12 cellular contexts compared by ENCODE assay signal in genomic region chr14:99754141-99755067, GRCh38. TPM values are rescaled to one million over a fixed set of nuclear protein-coding genes. Genes with fewer than 3 reads are reported as not detected.
DNase-seq lines count a peak whose midpoint lies in the region; ATAC-seq, FAIRE-seq and TF ChIP-seq lines count a peak whose summit lies in the region.
"Had no signal": no experiment of that assay in that cellular context is flagged by ENCODE, and none has a peak within 500 bp of the region (broad histone marks: within the 10 kb centered on the region; RNA-seq: fewer than 3 reads in every experiment).

No MANE protein-coding gene starts in this region.

- peaks cover 6 to 80% of the 10 kb centered on the region in 2 experiments; a peak in 4 of 5 replicates for H3K27me3 ChIP-seq in HepG2 (ENCODE audit: control insufficient read depth in 1 of 2, insufficient read depth in 2 of 2, low read length in 2 of 2)

- peaks cover 31% of the 10 kb centered on the region for H3K27me3 Mint-ChIP-seq in activated naive CD8-positive, alpha-beta T cell treated with anti-CD3 and anti-CD28 coated beads, Interleukin-2, amount 50 U/mL, for 24 hours

- TF ChIP-seq CTCF in HepG2 (CRISPR knock-in tag; IDR thresholded peaks at IDR 0.05) (no peak), GM10266 (IDR thresholded peaks at IDR 0.05; ENCODE audit: control insufficient read depth, insufficient read depth, low read depth, missing control alignments) (no peak)

- H3K4me1 Mint-ChIP-seq in activated naive CD8-positive, alpha-beta T cell treated with anti-CD3 and anti-CD28 coated beads, Interleukin-2, amount 50 U/mL, for 24 hours: peaks cover 10% of the 10 kb centered on the region

- H3K4me3 Mint-ChIP-seq in activated naive CD8-positive, alpha-beta T cell treated with anti-CD3 and anti-CD28 coated beads, Interleukin-2, amount 50 U/mL, for 24 hours: no peak overlapping the region
- H3K4me3 Mint-ChIP-seq: activated CD8-positive, alpha-beta memory T cell treated with anti-CD3 and anti-CD28 coated beads, Interleukin-2, amount 10 ng/mL, durations not matched to agents 7 days and 5 days had no signal

- intact Hi-C loops in HepG2 (cut with micrococcal nuclease; ENCODE audit: unreplicated experiment): no loop called here

- ATAC-seq in activated naive CD8-positive, alpha-beta T cell treated with anti-CD3 and anti-CD28 coated beads, Interleukin-2, amount 50 U/mL, for 24 hours: peak; percentile 47
- no peak for ATAC-seq in HepG2
- ATAC-seq in HG03135 (IDR thresholded peaks at IDR 0.05; ENCODE audit: unreplicated experiment): no peak
- no peak for ATAC-seq in HG02852 (IDR thresholded peaks at IDR 0.05; ENCODE audit: unreplicated experiment)
- no peak for ATAC-seq in HG02763 (IDR thresholded peaks at IDR 0.05; ENCODE audit: unreplicated experiment)
- ATAC-seq: activated CD8-positive, alpha-beta memory T cell treated with anti-CD3 and anti-CD28 coated beads, Interleukin-2, amount 10 ng/mL, durations not matched to agents 7 days and 5 days had no signal

- POLR2A ChIA-PET in HepG2 (lab: Yijun Ruan, JAX): no interaction called here

- no peaks in the 10 kb centered on the region for H3K36me3 ChIP-seq in HepG2 (replicated peaks in 1 of 2; ENCODE audit: control insufficient read depth in 1 of 2, insufficient read depth in 2 of 2, low read length in 2 of 2)
- H3K36me3 ChIP-seq: cardiac muscle cell had no signal

- TF ChIP-seq RAD21 in HepG2 (CRISPR knock-in tag; IDR thresholded peaks at IDR 0.05): no peak

- H3K27ac Mint-ChIP-seq in activated naive CD8-positive, alpha-beta T cell treated with anti-CD3 and anti-CD28 coated beads, Interleukin-2, amount 50 U/mL, for 24 hours: no peak overlapping the region
- H3K27ac Mint-ChIP-seq: activated CD8-positive, alpha-beta memory T cell treated with anti-CD3 and anti-CD28 coated beads, Interleukin-2, amount 10 ng/mL, durations not matched to agents 7 days and 5 days had no signal

- no TSS peak for BruUV-seq in HepG2 (replicated peaks; lab: Mats Ljungman, UMichigan)

- no peaks in the 10 kb centered on the region for H3K9me3 ChIP-seq in HepG2 (ENCODE audit: low read length)

- peak; percentile 51 for DNase-seq in ACHN
- DNase-seq in ELR (ENCODE audit: low read depth): peak; percentile 49
- DNase-seq in activated naive CD8-positive, alpha-beta T cell treated with anti-CD3 and anti-CD28 coated beads, Interleukin-2, amount 50 U/mL, for 24 hours: no peak
- no peak for DNase-seq in HepG2 (ENCODE audit: low spot score)
- DNase-seq in GM10266 (ENCODE audit: extremely low spot score): no peak
- DNase-seq: activated CD8-positive, alpha-beta memory T cell treated with anti-CD3 and anti-CD28 coated beads, Interleukin-2, amount 10 ng/mL, durations not matched to agents 7 days and 5 days; glutamatergic neuron; NCI-H187 treated with DMSO at 0.1 percent for 48 hours had no signal

- no peak overlapping the region for H3K4me3 ChIP-seq in HepG2 (replicated peaks in 1 of 3; ENCODE audit: insufficient read depth in 1 of 3, low read depth in 2 of 3, low read length in 3 of 3)
- H3K4me3 ChIP-seq: cardiac muscle cell had no signal

- CTCF ChIA-PET in HepG2 (lab: Yijun Ruan, JAX; ENCODE audit: low intra/inter-chr PET ratio, low total read pairs): no interaction called here

- H2AFZ ChIP-seq in HepG2 (ENCODE audit: low read length): no peak overlapping the region

- peaks cover 6% of the 10 kb centered on the region; the same call in 1 of the 2 replicates for H3K4me1 ChIP-seq in HepG2 (ENCODE audit: insufficient read depth, low read length)

- no peak for TF ChIP-seq POLR2A in HepG2 (IDR thresholded peaks at IDR 0.05; ENCODE audit: insufficient read depth in 1 of 2, low read depth in 2 of 2, low read length in 2 of 2)

- no peaks in the 10 kb centered on the region for H3K79me2 ChIP-seq in HepG2 (ENCODE audit: insufficient read depth, low read length)

- no peaks in the 10 kb centered on the region for H3K36me3 Mint-ChIP-seq in activated naive CD8-positive, alpha-beta T cell treated with anti-CD3 and anti-CD28 coated beads, Interleukin-2, amount 50 U/mL, for 24 hours (ENCODE audit: low read depth)
- H3K36me3 Mint-ChIP-seq: activated CD8-positive, alpha-beta memory T cell treated with anti-CD3 and anti-CD28 coated beads, Interleukin-2, amount 10 ng/mL, durations not matched to agents 7 days and 5 days had no signal

- H3K27ac ChIP-seq in HepG2 (ENCODE audit: extremely low read length, insufficient read depth, low read length): no peak overlapping the region
- H3K27ac ChIP-seq: cardiac muscle cell had no signal

- H3K4me2 ChIP-seq in HepG2 (ENCODE audit: low read depth, low read length): no peak overlapping the region

- H3K9me3 Mint-ChIP-seq in activated naive CD8-positive, alpha-beta T cell treated with anti-CD3 and anti-CD28 coated beads, Interleukin-2, amount 50 U/mL, for 24 hours: no peaks in the 10 kb centered on the region

- in situ Hi-C loops in ACHN (cut with HindIII; ENCODE audit: low pct_ligation_motif_present, low pct_unique_long_range_greater_than_20kb, low sequenced_read_pairs) (no loop called here), HepG2 (cut with HindIII; ENCODE audit: extremely low pct_ligation_motif_present, low pct_unique_long_range_greater_than_20kb) (no loop called here)

- TF ChIP-seq EP300 in HepG2 (IDR thresholded peaks at IDR 0.05; ENCODE audit: low read depth in 2 of 2, low read length in 2 of 2): no peak
- TF ChIP-seq EP300 in HepG2 (CRISPR knock-in tag; IDR thresholded peaks at IDR 0.05; ENCODE audit: borderline replicate concordance): no peak

- no peak for FAIRE-seq in HepG2 (lab: Jason Lieb, UNC)

- H3K9ac ChIP-seq in HepG2 (ENCODE audit: insufficient read depth, low read depth, low read length): no peak overlapping the region

- 18% methylated on average over 18 of the region's 24 CpGs for WGBS in HepG2 (ENCODE audit: low lambda C conversion rate)

- H4K20me1 ChIP-seq in HepG2 (ENCODE audit: insufficient read depth, low read length): no peaks in the 10 kb centered on the region

TF ChIP-seq in HepG2, 621 proteins besides CTCF, POLR2A, EP300 and RAD21:
- TF ChIP-seq, protein P1, sequence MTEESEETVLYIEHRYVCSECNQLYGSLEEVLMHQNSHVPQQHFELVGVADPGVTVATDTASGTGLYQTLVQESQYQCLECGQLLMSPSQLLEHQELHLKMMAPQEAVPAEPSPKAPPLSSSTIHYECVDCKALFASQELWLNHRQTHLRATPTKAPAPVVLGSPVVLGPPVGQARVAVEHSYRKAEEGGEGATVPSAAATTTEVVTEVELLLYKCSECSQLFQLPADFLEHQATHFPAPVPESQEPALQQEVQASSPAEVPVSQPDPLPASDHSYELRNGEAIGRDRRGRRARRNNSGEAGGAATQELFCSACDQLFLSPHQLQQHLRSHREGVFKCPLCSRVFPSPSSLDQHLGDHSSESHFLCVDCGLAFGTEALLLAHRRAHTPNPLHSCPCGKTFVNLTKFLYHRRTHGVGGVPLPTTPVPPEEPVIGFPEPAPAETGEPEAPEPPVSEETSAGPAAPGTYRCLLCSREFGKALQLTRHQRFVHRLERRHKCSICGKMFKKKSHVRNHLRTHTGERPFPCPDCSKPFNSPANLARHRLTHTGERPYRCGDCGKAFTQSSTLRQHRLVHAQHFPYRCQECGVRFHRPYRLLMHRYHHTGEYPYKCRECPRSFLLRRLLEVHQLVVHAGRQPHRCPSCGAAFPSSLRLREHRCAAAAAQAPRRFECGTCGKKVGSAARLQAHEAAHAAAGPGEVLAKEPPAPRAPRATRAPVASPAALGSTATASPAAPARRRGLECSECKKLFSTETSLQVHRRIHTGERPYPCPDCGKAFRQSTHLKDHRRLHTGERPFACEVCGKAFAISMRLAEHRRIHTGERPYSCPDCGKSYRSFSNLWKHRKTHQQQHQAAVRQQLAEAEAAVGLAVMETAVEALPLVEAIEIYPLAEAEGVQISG (CRISPR knock-in tag; IDR thresholded peaks at IDR 0.05): no peak
- peak; percentile 24; the same call in 1 of the 2 replicates for TF ChIP-seq ATF7 (IDR thresholded peaks at IDR 0.05)
- no peak for TF ChIP-seq ATF7 (CRISPR knock-in tag; IDR thresholded peaks at IDR 0.05)
- peak; percentile 62; the same call in 1 of the 2 replicates for TF ChIP-seq CREB1 (IDR thresholded peaks at IDR 0.05)
- TF ChIP-seq CREB1 (CRISPR knock-in tag; IDR thresholded peaks at IDR 0.05): no peak

RNA-seq across cellular contexts. Expression of gene EML1, which starts 38.8 kb away (rescaled TPM):
- 1.3 and 1.7 TPM in 2 replicates for total RNA-seq in HepG2 (2016; rRNA removed; fragmentation: Illumina TruSeq; extraction: Trizol)
- 2.3 and 2.6 TPM in 2 replicates for total RNA-seq in HepG2 (2016; cell fraction: cytosol; rRNA removed; fragmentation: Illumina TruSeq; extraction: Trizol; ENCODE audit: low read depth)
- total RNA-seq in HepG2 (2016; cell fraction: insoluble cytoplasmic fraction; rRNA removed; fragmentation: Illumina TruSeq; extraction: Trizol): 1.7 TPM in 2 replicates
- 1.5 and 1.9 TPM in 2 replicates for total RNA-seq in HepG2 (2016; cell fraction: membrane; rRNA removed; fragmentation: Illumina TruSeq; extraction: Trizol)
- 1.7 and 2.5 TPM in 2 replicates for total RNA-seq in HepG2 (2016; cell fraction: nucleus; rRNA removed; fragmentation: Illumina TruSeq; extraction: Trizol)
- 0.25 and 0.59 TPM in 2 replicates for polyA plus RNA-seq in HepG2 (2011; rRNA removed)
- 0.18 and 0.24 TPM in 2 replicates for polyA plus RNA-seq in HepG2 (2011; cell fraction: cytosol; rRNA removed)
- polyA plus RNA-seq in HepG2 (2011; cell fraction: nucleus; rRNA removed): 0.43 and 0.68 TPM in 2 replicates
- polyA plus RNA-seq in HepG2 (2012): 0.44 and 0.72 TPM in 2 replicates
- 1.4 and 2.2 TPM in 2 replicates for polyA plus RNA-seq in HepG2 (2016; cell fraction: cytosol; fragmentation: Illumina TruSeq; extraction: Trizol; ENCODE audit: low read depth)
- 1.0 and 1.2 TPM in 2 replicates for polyA plus RNA-seq in HepG2 (2016; cell fraction: insoluble cytoplasmic fraction; fragmentation: Illumina TruSeq; extraction: Trizol; ENCODE audit: low read depth)
- 1.9 and 2.0 TPM in 2 replicates for polyA plus RNA-seq in HepG2 (2016; cell fraction: membrane; fragmentation: Illumina TruSeq; extraction: Trizol; ENCODE audit: low read depth)
- 1.3 and 1.7 TPM in 2 replicates for polyA plus RNA-seq in HepG2 (2016; cell fraction: nucleus; fragmentation: Illumina TruSeq; extraction: Trizol; ENCODE audit: insufficient read depth, low read depth)
- 1.0 and 40.3 TPM in 2 replicates for polyA minus RNA-seq in HepG2 (2011; rRNA and poly(A)+ RNA removed; ENCODE audit: low replicate concordance)
- 0.44 and 0.49 TPM in 2 replicates for polyA minus RNA-seq in HepG2 (2011; cell fraction: cytosol; rRNA and poly(A)+ RNA removed)
- 0.90 and 1.6 TPM in 2 replicates for polyA minus RNA-seq in HepG2 (2011; cell fraction: nucleus; rRNA and poly(A)+ RNA removed)
- total RNA-seq: activated CD8-positive, alpha-beta memory T cell treated with anti-CD3 and anti-CD28 coated beads, Interleukin-2, amount 10 ng/mL, durations not matched to agents 7 days and 5 days had no signal

Comparison
In these comparisons a context has a peak if more than half of its experiments do, and no peak if none do; other contexts are left out.
1. DNase-seq: peak in ACHN (single experiment) and ELR (single experiment); none in activated naive CD8-positive, alpha-beta T cell treated with anti-CD3 and anti-CD28 coated beads, Interleukin-2, amount 50 U/mL, for 24 hours (single experiment), HepG2 (single experiment) and GM10266 (single experiment).